In genomic region chrX:149499766-149500165, GRCh38 we compare ENCODE assay signal across 18 cellular contexts. TPM values are rescaled to one million over a fixed set of nuclear protein-coding genes. Genes with fewer than 3 reads are reported as not detected.
"Had no signal": no experiment of that assay in that cellular context is flagged by ENCODE, and none has a peak within 500 bp of the region (broad histone marks: within the 10 kb centered on the region; RNA-seq: fewer than 3 reads in every experiment).

No MANE protein-coding gene starts in this region.

- H3K27ac Mint-ChIP-seq: dendritic cell treated with granulocyte-macrophage colony-stimulating factor and Interleukin-4, amounts not matched to agents 40 ng/mL and 50 ng/mL, for 4 days; nephron progenitor cell had no signal

- H3K9me3 Mint-ChIP-seq: dendritic cell treated with granulocyte-macrophage colony-stimulating factor and Interleukin-4, amounts not matched to agents 40 ng/mL and 50 ng/mL, for 4 days had no signal

- H3K27me3 ChIP-seq: esophagus squamous epithelium, heart right ventricle, tibial artery had no signal

- H3K9me3 ChIP-seq: esophagus squamous epithelium, heart right ventricle, tibial artery had no signal

- DNase-seq: activated gamma-delta T cell; amniotic stem cell; effector memory CD4-positive, alpha-beta T cell; esophagus squamous epithelium; heart right ventricle; mesendoderm; nephron progenitor cell; nucleus accumbens; stimulated activated CD4-positive, alpha-beta T cell treated with anti-CD3 and anti-CD28 coated beads, Interleukin-2, amount 100 ng/mL, for 24 hours; stimulated activated naive CD8-positive, alpha-beta T cell treated with anti-CD3 and anti-CD28 coated beads, Interleukin-15, Interleukin-2, amounts not matched to agents 100 U/mL and 50 U/mL, for 24 hours; substantia nigra; T1000; tibial artery had no signal

- H3K27me3 Mint-ChIP-seq: activated naive CD8-positive, alpha-beta T cell; dendritic cell treated with granulocyte-macrophage colony-stimulating factor and Interleukin-4, amounts not matched to agents 40 ng/mL and 50 ng/mL, for 4 days had no signal

- H3K4me3 ChIP-seq: esophagus squamous epithelium, heart right ventricle, SK-N-MC, tibial artery had no signal

- H3K27ac ChIP-seq: esophagus squamous epithelium, heart right ventricle, SK-N-MC, tibial artery had no signal

- H3K4me3 Mint-ChIP-seq: activated naive CD8-positive, alpha-beta T cell; dendritic cell treated with granulocyte-macrophage colony-stimulating factor and Interleukin-4, amounts not matched to agents 40 ng/mL and 50 ng/mL, for 4 days; nephron progenitor cell had no signal

- H3K36me3 Mint-ChIP-seq: activated naive CD8-positive, alpha-beta T cell had no signal

RNA-seq across cellular contexts. Expression of gene HSFX3, which starts 50.0 kb away (rescaled TPM):
- total RNA-seq: chondrocyte, esophagus squamous epithelium, lower leg skin had no signal
